18 cellular contexts compared by ENCODE assay signal in genomic region chr4:47466061-47466785, GRCh38.
"Had no signal": no experiment of that assay in that cellular context is flagged by ENCODE, and none has a peak within 500 bp of the region (broad histone marks: within the 10 kb centered on the region; RNA-seq: fewer than 3 reads in every experiment).

No MANE protein-coding gene starts in this region.

- H3K36me3 ChIP-seq: gastrocnemius medialis, heart left ventricle, suprapubic skin had no signal

- H3K27me3 ChIP-seq: gastrocnemius medialis, heart left ventricle, suprapubic skin had no signal

- H3K27me3 Mint-ChIP-seq: activated CD4-positive, alpha-beta memory T cell treated with anti-CD3 and anti-CD28 coated beads for 36 hours; activated CD4-positive, alpha-beta T cell treated with anti-CD3 and anti-CD28 coated beads for 36 hours; stimulated activated naive CD8-positive, alpha-beta T cell treated with anti-CD3 and anti-CD28 coated beads, Interleukin-15, amount 100 ng/mL, for 72 hours had no signal

- ATAC-seq: activated CD4-positive, alpha-beta T cell treated with anti-CD3 and anti-CD28 coated beads for 36 hours; activated T-helper 17 cell treated with anti-CD3 and anti-CD28 coated beads, Interleukin-2, amount 50 U/mL, for 72 hours; esophagus mucosa; gastrocnemius medialis; heart left ventricle; natural killer cell treated with Interleukin-12 subunit alpha and Interleukin-12 subunit beta and Interleukin-15 and Interleukin-18, amount 100 ng/mL, for 72 hours; stimulated activated naive CD8-positive, alpha-beta T cell treated with anti-CD3 and anti-CD28 coated beads, Interleukin-15, amount 100 ng/mL, for 72 hours had no signal

- H3K4me3 ChIP-seq: gastrocnemius medialis, heart left ventricle, suprapubic skin had no signal

- H3K4me3 Mint-ChIP-seq: activated CD4-positive, alpha-beta memory T cell treated with anti-CD3 and anti-CD28 coated beads for 36 hours; activated CD4-positive, alpha-beta T cell treated with anti-CD3 and anti-CD28 coated beads for 36 hours; activated naive CD8-positive, alpha-beta T cell treated with anti-CD3 and anti-CD28 coated beads for 36 hours; activated T-helper 17 cell treated with anti-CD3 and anti-CD28 coated beads, Interleukin-2, amount 50 U/mL, for 72 hours; natural killer cell treated with Interleukin-12 subunit alpha and Interleukin-12 subunit beta and Interleukin-15 and Interleukin-18, amount 100 ng/mL, for 72 hours; stimulated activated naive CD8-positive, alpha-beta T cell treated with anti-CD3 and anti-CD28 coated beads, Interleukin-15, amount 100 ng/mL, for 72 hours had no signal

- DNase-seq: activated CD4-positive, alpha-beta memory T cell treated with anti-CD3 and anti-CD28 coated beads for 36 hours; activated CD4-positive, alpha-beta T cell treated with anti-CD3 and anti-CD28 coated beads for 36 hours; activated naive CD4-positive, alpha-beta T cell; activated naive CD8-positive, alpha-beta T cell treated with anti-CD3 and anti-CD28 coated beads for 36 hours; activated T-cell treated with anti-CD3 and anti-CD28 coated beads for 4 hours; amniotic stem cell; effector CD4-positive, alpha-beta T cell; gastrocnemius medialis; heart left ventricle; nucleus accumbens; posterior cingulate gyrus; stimulated activated CD4-positive, alpha-beta T cell treated with anti-CD3 and anti-CD28 coated beads, Interleukin-2, amount 100 ng/mL, for 24 hours; stimulated activated naive CD8-positive, alpha-beta T cell treated with anti-CD3 and anti-CD28 coated beads, Interleukin-15, amount 100 ng/mL, for 72 hours; SW 1271 had no signal

- H3K9me3 Mint-ChIP-seq: activated CD4-positive, alpha-beta memory T cell treated with anti-CD3 and anti-CD28 coated beads for 36 hours; activated naive CD8-positive, alpha-beta T cell treated with anti-CD3 and anti-CD28 coated beads for 36 hours; activated T-helper 17 cell treated with anti-CD3 and anti-CD28 coated beads, Interleukin-2, amount 50 U/mL, for 72 hours; natural killer cell treated with Interleukin-12 subunit alpha and Interleukin-12 subunit beta and Interleukin-15 and Interleukin-18, amount 100 ng/mL, for 72 hours; stimulated activated naive CD8-positive, alpha-beta T cell treated with anti-CD3 and anti-CD28 coated beads, Interleukin-15, amount 100 ng/mL, for 72 hours had no signal

- H3K27ac Mint-ChIP-seq: activated CD4-positive, alpha-beta memory T cell treated with anti-CD3 and anti-CD28 coated beads for 36 hours; activated CD4-positive, alpha-beta T cell treated with anti-CD3 and anti-CD28 coated beads for 36 hours; activated naive CD8-positive, alpha-beta T cell treated with anti-CD3 and anti-CD28 coated beads for 36 hours; activated T-helper 17 cell treated with anti-CD3 and anti-CD28 coated beads, Interleukin-2, amount 50 U/mL, for 72 hours; natural killer cell treated with Interleukin-12 subunit alpha and Interleukin-12 subunit beta and Interleukin-15 and Interleukin-18, amount 100 ng/mL, for 72 hours; stimulated activated naive CD8-positive, alpha-beta T cell treated with anti-CD3 and anti-CD28 coated beads, Interleukin-15, amount 100 ng/mL, for 72 hours had no signal

- H3K9me3 ChIP-seq: gastrocnemius medialis, heart left ventricle, suprapubic skin had no signal

- H3K27ac ChIP-seq: gastrocnemius medialis, heart left ventricle, suprapubic skin had no signal

- H3K36me3 Mint-ChIP-seq: activated CD4-positive, alpha-beta memory T cell treated with anti-CD3 and anti-CD28 coated beads for 36 hours; activated naive CD8-positive, alpha-beta T cell treated with anti-CD3 and anti-CD28 coated beads for 36 hours; natural killer cell treated with Interleukin-12 subunit alpha and Interleukin-12 subunit beta and Interleukin-15 and Interleukin-18, amount 100 ng/mL, for 72 hours had no signal
